29 cellular contexts compared by ENCODE assay signal in the genomic region with DNA sequence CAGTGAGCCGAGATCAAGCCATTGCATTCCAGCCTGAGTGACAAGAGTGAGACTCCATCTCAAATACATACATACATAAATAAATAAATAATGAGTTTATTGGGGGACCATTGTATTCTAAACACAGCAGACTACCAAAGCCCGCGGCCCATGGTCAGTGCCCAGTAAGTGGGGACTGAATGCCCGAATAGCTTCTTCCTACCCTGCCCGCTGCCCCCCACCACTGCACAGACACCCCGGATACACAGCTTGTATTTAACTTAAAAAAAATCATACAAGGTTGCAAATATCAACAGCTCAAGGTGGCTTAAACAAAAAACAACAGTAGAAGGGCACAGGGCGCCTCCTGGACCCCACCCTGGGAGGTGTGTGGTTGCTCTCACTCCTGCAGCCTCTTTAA.
"Had no signal": no experiment of that assay in that cellular context is flagged by ENCODE, and none has a peak within 500 bp of the region (broad histone marks: within the 10 kb centered on the region; RNA-seq: fewer than 3 reads in every experiment).

No MANE protein-coding gene starts in this region.

- H2AFZ ChIP-seq: neural progenitor cell, parathyroid adenoma had no signal

- H3K9me3 Mint-ChIP-seq: immature natural killer cell; mesothelial cell of epicardium; naive B cell; natural killer cell; nephron progenitor cell; neural progenitor cell; stimulated activated naive CD8-positive, alpha-beta T cell treated with anti-CD3 and anti-CD28 coated beads, Interleukin-15, Interleukin-2, amounts not matched to agents 100 ng/mL and 50 ng/mL, for 24 hours had no signal

- H3K9me3 ChIP-seq: left lung, neutrophil, right atrium auricular region, right lobe of liver, suprapubic skin, thoracic aorta, tibial artery, upper lobe of right lung had no signal

- H3K9ac ChIP-seq: neural progenitor cell, parathyroid adenoma had no signal

- DNase-seq: hypothalamus; immature natural killer cell; kidney; left colon; left lung; mesendoderm; naive B cell; natural killer cell; nephron progenitor cell; occipital lobe; right lobe of liver; stimulated activated CD4-positive, alpha-beta T cell treated with anti-CD3 and anti-CD28 coated beads, Interleukin-12 subunit alpha, Interleukin-12 subunit beta, amount 100 ng/mL, for 4 hours; stimulated activated CD4-positive, alpha-beta T cell treated with anti-CD3 and anti-CD28 coated beads, Interleukin-15, amount 100 ng/mL, for 24 hours; stimulated activated CD4-positive, alpha-beta T cell treated with anti-CD3 and anti-CD28 coated beads, Interleukin-2, amount 100 ng/mL, for 24 hours; stimulated activated CD4-positive, alpha-beta T cell treated with anti-CD3 and anti-CD28 coated beads, Interleukin-4, amount 100 ng/mL, for 1 hour; stimulated activated naive CD4-positive, alpha-beta T cell; tibial artery; trophoblast cell; upper lobe of right lung had no signal

- H3K36me3 Mint-ChIP-seq: natural killer cell had no signal

- H3K4me3 ChIP-seq: left lung, lung, neural progenitor cell, right atrium auricular region, right lobe of liver, suprapubic skin, thoracic aorta, tibial artery, upper lobe of right lung had no signal

- H3K4me1 Mint-ChIP-seq: mesothelial cell of epicardium, neural progenitor cell had no signal

- H3K27ac ChIP-seq: left lung, neural progenitor cell, neutrophil, parathyroid adenoma, right atrium auricular region, right lobe of liver, suprapubic skin, thoracic aorta, tibial artery, upper lobe of right lung had no signal

- H3K79me2 ChIP-seq: parathyroid adenoma had no signal

- H3K27me3 Mint-ChIP-seq: naive B cell; progenitor cell of endocrine pancreas; stimulated activated naive CD8-positive, alpha-beta T cell treated with anti-CD3 and anti-CD28 coated beads, Interleukin-15, Interleukin-2, amounts not matched to agents 100 ng/mL and 50 ng/mL, for 24 hours had no signal

- ATAC-seq: left colon, left lung, natural killer cell, right lobe of liver, upper lobe of right lung had no signal

- H3K4me1 ChIP-seq: left lung, parathyroid adenoma, right atrium auricular region, right lobe of liver, suprapubic skin, tibial artery, upper lobe of right lung had no signal

- H3K27me3 ChIP-seq: left lung, neural progenitor cell, neutrophil, right atrium auricular region, right lobe of liver, suprapubic skin, tibial artery, upper lobe of right lung had no signal

- H3K36me3 ChIP-seq: left lung, neural progenitor cell, neutrophil, right atrium auricular region, right lobe of liver, suprapubic skin, thoracic aorta, tibial artery, upper lobe of right lung had no signal

- H3K4me2 ChIP-seq: neural progenitor cell had no signal

- H3K27ac Mint-ChIP-seq: immature natural killer cell; mesothelial cell of epicardium; natural killer cell; nephron progenitor cell; progenitor cell of endocrine pancreas; stimulated activated naive CD8-positive, alpha-beta T cell treated with anti-CD3 and anti-CD28 coated beads, Interleukin-15, Interleukin-2, amounts not matched to agents 100 ng/mL and 50 ng/mL, for 24 hours had no signal

- H3K4me3 Mint-ChIP-seq: immature natural killer cell; mesothelial cell of epicardium; natural killer cell; nephron progenitor cell; neural progenitor cell; stimulated activated naive CD8-positive, alpha-beta T cell treated with anti-CD3 and anti-CD28 coated beads, Interleukin-15, Interleukin-2, amounts not matched to agents 100 ng/mL and 50 ng/mL, for 24 hours had no signal
